19 cellular contexts compared by ENCODE assay signal in genomic region chr10:51075802-51076201, GRCh38. TPM values are rescaled to one million over a fixed set of nuclear protein-coding genes. Genes with fewer than 3 reads are reported as not detected.
DNase-seq lines count a peak whose midpoint lies in the region; ATAC-seq and TF ChIP-seq lines count a peak whose summit lies in the region.
"Had no signal": no experiment of that assay in that cellular context is flagged by ENCODE, and none has a peak within 500 bp of the region (broad histone marks: within the 10 kb centered on the region; RNA-seq: fewer than 3 reads in every experiment).

No MANE protein-coding gene starts in this region.

- peaks cover 15% of the 10 kb centered on the region for H3K4me1 ChIP-seq in GM23248 (ENCODE audit: insufficient read depth)
- H3K4me1 ChIP-seq in adipocyte (ENCODE audit: control insufficient read depth, insufficient read depth, low read length), result peaks cover 23% of the 10 kb centered on the region
- no peaks in the 10 kb centered on the region for H3K4me1 ChIP-seq in left lung
- peaks cover 3 to 7% (median 4%) of the 10 kb centered on the region in 3 donors for H3K4me1 ChIP-seq in skeletal muscle tissue (ENCODE audit: control insufficient read depth in 3 of 3, insufficient read depth in 3 of 3, low read length in 3 of 3)
- peaks cover 6% of the 10 kb centered on the region for H3K4me1 ChIP-seq in A673 (ENCODE audit: insufficient read depth, low read length, poor library complexity, severe bottlenecking)

- H3F3A ChIP-seq in GM23248 (ENCODE audit: insufficient read depth), result no peaks in the 10 kb centered on the region

- H3K9me3 ChIP-seq in GM23248 (ENCODE audit: low read depth) (no peaks in the 10 kb centered on the region), adipocyte (ENCODE audit: control insufficient read depth, low read length) (no peaks in the 10 kb centered on the region), left lung (no peaks in the 10 kb centered on the region), skeletal muscle tissue (ENCODE audit: control insufficient read depth in 3 of 3, low read length in 3 of 3) (no peaks in the 10 kb centered on the region), A673 (ENCODE audit: low read depth, low read length, poor library complexity, severe bottlenecking) (no peaks in the 10 kb centered on the region)

- H3K36me3 ChIP-seq in GM23248 (ENCODE audit: low read depth), result no peaks in the 10 kb centered on the region
- H3K36me3 ChIP-seq in adipocyte (ENCODE audit: control insufficient read depth, insufficient read depth, low read length, severe bottlenecking), result no peaks in the 10 kb centered on the region
- H3K36me3 ChIP-seq in left lung, result no peaks in the 10 kb centered on the region
- no peaks in the 10 kb centered on the region for H3K36me3 ChIP-seq in skeletal muscle tissue (ENCODE audit: control insufficient read depth in 3 of 3, insufficient read depth in 3 of 3, low read length in 3 of 3)
- no peaks in the 10 kb centered on the region for H3K36me3 ChIP-seq in A673 (ENCODE audit: insufficient read depth, low read length, poor library complexity, severe bottlenecking)
- H3K36me3 ChIP-seq: BLaER1 treated with 17β-estradiol and CSF1 and Interleukin-3, amounts not matched to agents 10 nM and 100 nM had no signal

- POLR2A ChIA-PET in A673 (lab: Charles Lee; ENCODE audit: low non-redundant PET), result no interaction called here

- BruUV-seq in A673 (replicated peaks; lab: Mats Ljungman, UMichigan), result no TSS peak

- intact Hi-C loops in left lung (cut with DNase I) (no loop called here), A673 (cut with micrococcal nuclease; ENCODE audit: unreplicated experiment) (no loop called here)

- no peak overlapping the region for H3K9ac ChIP-seq in GM23248
- no peak overlapping the region for H3K9ac ChIP-seq in adipocyte (ENCODE audit: low read length)
- H3K9ac ChIP-seq in skeletal muscle tissue (ENCODE audit: low read depth in 1 of 3, low read length in 3 of 3), result no peak overlapping the region
- H3K9ac ChIP-seq: BLaER1 treated with 17β-estradiol and CSF1 and Interleukin-3, amounts not matched to agents 10 nM and 100 nM; KMS-11 had no signal

- H3K27me3 ChIP-seq in GM23248 (replicated peaks; ENCODE audit: insufficient read depth) (no peaks in the 10 kb centered on the region), adipocyte (replicated peaks; ENCODE audit: control insufficient read depth, insufficient read depth, low read length) (no peaks in the 10 kb centered on the region), left lung (peaks cover 0 to 46% of the 10 kb centered on the region in 2 donors), skeletal muscle tissue (ENCODE audit: control insufficient read depth in 3 of 3, insufficient read depth in 3 of 3, low read length in 3 of 3) (no peaks in the 10 kb centered on the region), A673 (replicated peaks; ENCODE audit: insufficient read depth, low read depth, low read length, poor library complexity) (peaks cover 69% of the 10 kb centered on the region)

- peaks cover 36% of the 10 kb centered on the region for H3K79me2 ChIP-seq in GM23248 (ENCODE audit: insufficient read depth)

- TF ChIP-seq CTCF in left lung (IDR thresholded peaks at IDR 0.05), result no peak
- no peak for TF ChIP-seq CTCF in A673 (conservative IDR thresholded peaks at IDR 0.05; ENCODE audit: low read depth, low read length)

- H3K4me2 ChIP-seq in GM23248 (ENCODE audit: unreplicated experiment), result peak overlapping the region; percentile 93
- H3K4me2 ChIP-seq: BLaER1 treated with 17β-estradiol and CSF1 and Interleukin-3, amounts not matched to agents 10 nM and 100 nM had no signal

- no peak overlapping the region for H3K27ac ChIP-seq in GM23248
- H3K27ac ChIP-seq in left lung, result no peak overlapping the region
- H3K27ac ChIP-seq in skeletal muscle tissue (ENCODE audit: low read depth, low read length), result no peak overlapping the region
- H3K27ac ChIP-seq in A673 (ENCODE audit: low read depth, low read length, poor library complexity, severe bottlenecking), result no peak overlapping the region
- H3K27ac ChIP-seq: BLaER1 treated with 17β-estradiol and CSF1 and Interleukin-3, amounts not matched to agents 10 nM and 100 nM; KMS-11 had no signal

- ATAC-seq in left lung, result no peak
- ATAC-seq in HG03565 (IDR thresholded peaks at IDR 0.05; ENCODE audit: unreplicated experiment), result no peak
- ATAC-seq: activated T-cell treated with anti-CD3 and anti-CD28 coated beads, Interleukin-2, amount 50 U/mL, for 4 hours; natural killer cell treated with Interleukin-12 subunit alpha and Interleukin-12 subunit beta and Interleukin-15 and Interleukin-18, amount 100 ng/mL, for 72 hours; Panc1 had no signal

- 57 to 65% methylated on average over 7 of the region's 7 CpGs for WGBS in GM23248 (ENCODE audit: low coverage in 1 of 2, low lambda C conversion rate in 2 of 2, missing lambda C conversion rate in 2 of 2), 2 experiments

- CTCF ChIA-PET in A673 (lab: Charles Lee), result no interaction called here

- in situ Hi-C loops in GM23248 (cut with MboI), result no loop called here

- no peaks in the 10 kb centered on the region for H3K9me2 ChIP-seq in GM23248 (ENCODE audit: insufficient read depth)

- no peaks in the 10 kb centered on the region for H4K20me1 ChIP-seq in GM23248 (ENCODE audit: insufficient read depth)
- H4K20me1 ChIP-seq: BLaER1 treated with 17β-estradiol and CSF1 and Interleukin-3, amounts not matched to agents 10 nM and 100 nM had no signal

- H3K4me3 ChIP-seq in GM23248 (peak overlapping the region; percentile 83; the same call in 1 of the 2 replicates), adipocyte (ENCODE audit: low read length) (peak overlapping the region; percentile 99), left lung (peak overlapping the region; percentile 43 to 55), skeletal muscle tissue (ENCODE audit: low read length in 3 of 3) (peak overlapping the region in 2 of 3 donors; percentile 63 to 85), A673 (ENCODE audit: low read depth, low read length, poor library complexity, severe bottlenecking) (no peak overlapping the region)

- DNase-seq in GM23248, result no peak
- DNase-seq in adipocyte (ENCODE audit: low read depth), result no peak
- no peak for DNase-seq in left lung
- no peak for DNase-seq in NCI-H1436 (lab: John Stamatoyannopoulos, UW)
- DNase-seq in NCI-H2171 treated with DMSO at 0.1 percent for 48 hours (lab: John Stamatoyannopoulos, UW), result no peak
- DNase-seq in A673 (ENCODE audit: low spot score), result no peak
- DNase-seq: activated CD4-positive, alpha-beta T cell treated with anti-CD3 and anti-CD28 coated beads for 48 hours; activated T-cell treated with anti-CD3 and anti-CD28 coated beads, Interleukin-2, amount 50 U/mL, for 4 hours; amniotic stem cell; foreskin melanocyte; kidney glomerular epithelial cell; NCI-H1417 treated with DMSO at 0.1 percent for 48 hours had no signal

- no peak overlapping the region for H2AFZ ChIP-seq in GM23248

RNA-seq across cellular contexts. Expression of gene PRKG1, which starts 1.5 kb away (rescaled TPM):
- total RNA-seq in GM23248 (2014; rRNA removed; shearing (Covaris generic)), result 21.8 TPM in 2 replicates
- polyA plus RNA-seq in GM23248 (2016; fragmentation: Nextera tagmentation; extraction: Ambion mirVana), result 9.4 and 10.7 TPM in 2 replicates
- total RNA-seq in left lung (10 to 100 TPM; 22.9 to 29.0 TPM), skeletal muscle tissue (44.9 TPM), A673 (2021) (0.17 and 0.58 TPM in 2 replicates)
- total RNA-seq: T-helper 1 cell treated with Interleukin-12 subunit alpha and Interleukin-12 subunit beta and Interleukin-4 antibody, amounts not matched to agents 30 ng/mL and 1 ng/mL, for 36 hours had no signal

Comparison
In these comparisons a context has a peak if more than half of its experiments do, and no peak if none do; other contexts are left out.
1. RNA of gene PRKG1, which starts 1.5 kb away (total RNA-seq): 44.9 TPM in skeletal muscle tissue (single experiment), 22.9 to 29.0 TPM in left lung and 21.8 TPM in GM23248; 0.17 to 0.58 TPM in A673; every median in the first group is over 10 times any median in the second.